In the genomic region with DNA sequence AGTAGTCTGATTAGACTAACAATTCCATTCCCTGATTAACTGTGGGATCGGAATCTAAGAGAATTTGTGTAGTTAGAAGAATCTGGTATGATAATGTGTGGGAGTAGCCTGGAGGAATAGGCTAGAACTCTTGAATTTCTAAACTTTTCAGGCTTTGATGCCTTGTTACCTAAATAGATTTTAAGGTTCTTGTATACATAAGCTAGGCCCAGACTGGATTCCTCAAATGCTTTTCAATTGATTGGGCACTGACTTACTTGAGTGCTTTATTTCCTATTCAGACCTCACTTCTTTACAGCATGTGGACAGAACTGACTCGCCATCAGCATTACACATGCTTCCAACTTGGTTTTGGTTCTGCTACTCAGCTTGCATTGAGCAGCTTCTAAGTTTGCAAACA, we compare ENCODE assay signal across 15 cellular contexts. TPM values are rescaled to one million over a fixed set of nuclear protein-coding genes. Genes with fewer than 3 reads are reported as not detected.
DNase-seq lines count a peak whose midpoint lies in the region; ATAC-seq and TF ChIP-seq lines count a peak whose summit lies in the region.
"Had no signal": no experiment of that assay in that cellular context is flagged by ENCODE, and none has a peak within 500 bp of the region (broad histone marks: within the 10 kb centered on the region; RNA-seq: fewer than 3 reads in every experiment).

No MANE protein-coding gene starts in this region.

- H3K4me3 Mint-ChIP-seq in activated T-cell treated with anti-CD3 and anti-CD28 coated beads, Interleukin-2, amount 50 U/mL, for 72 hours, result no peak overlapping the region
- H3K4me3 Mint-ChIP-seq: activated naive CD4-positive, alpha-beta T cell treated with anti-CD3 and anti-CD28 coated beads, Interleukin-2, amount 10 ng/mL, durations not matched to agents 7 days and 5 days; CD8-positive, alpha-beta T cell had no signal

- no peaks in the 10 kb centered on the region for H3K79me1 ChIP-seq in trophoblast cell (ENCODE audit: low read length)

- no peak overlapping the region for H4K12ac ChIP-seq in trophoblast cell (ENCODE audit: low read depth, low read length)

- no peak overlapping the region for H2BK12ac ChIP-seq in trophoblast cell (ENCODE audit: low read length)

- no peak overlapping the region for H2BK5ac ChIP-seq in trophoblast cell (ENCODE audit: low read depth, low read length, poor library complexity)

- H3K9me3 ChIP-seq in RWPE2 (ENCODE audit: severe bottlenecking) (no peaks in the 10 kb centered on the region), trophoblast cell (ENCODE audit: insufficient read depth, low read depth, low read length) (peaks cover 3% of the 10 kb centered on the region)
- H3K9me3 ChIP-seq: spleen had no signal

- no peak overlapping the region for H2BK120ac ChIP-seq in trophoblast cell (ENCODE audit: insufficient read depth, low read length, poor library complexity)

- peaks cover 26% of the 10 kb centered on the region for H3K27me3 Mint-ChIP-seq in activated T-cell treated with anti-CD3 and anti-CD28 coated beads, Interleukin-2, amount 50 U/mL, for 72 hours (ENCODE audit: low read depth)

- DNase-seq in BJ (ENCODE audit: low read depth), result peak; percentile 96
- no peak for DNase-seq in RWPE2 (ENCODE audit: low spot score)
- DNase-seq in fibroblast of mammary gland (ENCODE audit: low read depth), result peak; percentile 28
- peak; percentile 76 to 95 for DNase-seq in trophoblast cell
- no peak for DNase-seq in activated T-cell treated with anti-CD3 and anti-CD28 coated beads, Interleukin-2, amount 50 U/mL, for 72 hours
- no peak for DNase-seq in NCI-H1092 (lab: John Stamatoyannopoulos, UW)
- no peak for DNase-seq in NCI-H1092 treated with DMSO at 0.1 percent for 48 hours (lab: John Stamatoyannopoulos, UW)
- DNase-seq: activated CD4-positive, alpha-beta T cell treated with anti-CD3 and anti-CD28 coated beads, Interleukin-2, amount 50 U/mL, for 4 hours; activated naive CD4-positive, alpha-beta T cell treated with anti-CD3 and anti-CD28 coated beads, Interleukin-2, amount 10 ng/mL, durations not matched to agents 7 days and 5 days; CD8-positive, alpha-beta T cell; Kasumi-1; NCI-H446 treated with DMSO at 0.1 percent for 48 hours; spleen had no signal

- H3K27ac Mint-ChIP-seq in activated T-cell treated with anti-CD3 and anti-CD28 coated beads, Interleukin-2, amount 50 U/mL, for 72 hours, result no peak overlapping the region
- H3K27ac Mint-ChIP-seq: activated naive CD4-positive, alpha-beta T cell treated with anti-CD3 and anti-CD28 coated beads, Interleukin-2, amount 10 ng/mL, durations not matched to agents 7 days and 5 days; CD8-positive, alpha-beta T cell had no signal

- no peak overlapping the region for H4K91ac ChIP-seq in trophoblast cell (ENCODE audit: low read depth, low read length)

- no peaks in the 10 kb centered on the region for H3K79me2 ChIP-seq in trophoblast cell (ENCODE audit: control insufficient read depth, insufficient read depth, low read length, poor library complexity)

- H4K8ac ChIP-seq in trophoblast cell (ENCODE audit: low read depth, low read length), result no peak overlapping the region

- H3K4me3 ChIP-seq in BJ (ENCODE audit: low read depth, low read length) (no peak overlapping the region), RWPE2 (ENCODE audit: severe bottlenecking) (no peak overlapping the region), fibroblast of mammary gland (ENCODE audit: control insufficient read depth, low read depth, low read length) (no peak overlapping the region), trophoblast cell (ENCODE audit: low read depth, low read length) (no peak overlapping the region)
- H3K4me3 ChIP-seq: lung, spleen had no signal

- CTCF ChIA-PET in BJ (lab: Yijun Ruan, JAX), result interaction anchor here (0.7 to 0.8 kb wide), 2 partner anchors 9 to 1140 kb away, joined by 3 read pairs; no protein-coding TSS in a partner anchor

- POLR2A ChIA-PET in BJ (lab: Charles Lee), result no interaction called here

- peaks cover 5% of the 10 kb centered on the region for H3K4me1 Mint-ChIP-seq in activated T-cell treated with anti-CD3 and anti-CD28 coated beads, Interleukin-2, amount 50 U/mL, for 72 hours (ENCODE audit: low read depth)
- H3K4me1 Mint-ChIP-seq: activated naive CD4-positive, alpha-beta T cell treated with anti-CD3 and anti-CD28 coated beads, Interleukin-2, amount 10 ng/mL, durations not matched to agents 7 days and 5 days had no signal

- no CpG with 5 or more reads among the region's 2 CpGs for WGBS in trophoblast cell (ENCODE audit: extremely low coverage, insufficient coverage, insufficient read length)

- H3K27ac ChIP-seq in RWPE2 (ENCODE audit: poor library complexity, severe bottlenecking) (no peak overlapping the region), trophoblast cell (ENCODE audit: low read depth, low read length) (no peak overlapping the region)

- peaks cover 0 to 1% of the 10 kb centered on the region in 2 donors for H3K9me3 Mint-ChIP-seq in activated T-cell treated with anti-CD3 and anti-CD28 coated beads, Interleukin-2, amount 50 U/mL, for 72 hours
- H3K9me3 Mint-ChIP-seq: activated naive CD4-positive, alpha-beta T cell treated with anti-CD3 and anti-CD28 coated beads, Interleukin-2, amount 10 ng/mL, durations not matched to agents 7 days and 5 days; CD8-positive, alpha-beta T cell had no signal

- ATAC-seq in RWPE2 (ENCODE audit: low read depth) (0 out of 3 replicates have a peak, but pooled peaks have one; percentile 25), GM19035 (IDR thresholded peaks at IDR 0.05; ENCODE audit: unreplicated experiment) (no peak)
- no peak for ATAC-seq in activated T-cell treated with anti-CD3 and anti-CD28 coated beads, Interleukin-2, amount 50 U/mL, for 72 hours (replicated peaks in 1 of 2)
- ATAC-seq: CD8-positive, alpha-beta T cell had no signal

- no peaks in the 10 kb centered on the region for H3K4me1 ChIP-seq in RWPE2 (ENCODE audit: insufficient read depth, poor library complexity, severe bottlenecking)
- H3K4me1 ChIP-seq in trophoblast cell (ENCODE audit: control insufficient read depth in 1 of 2, insufficient read depth in 2 of 2, low read length in 2 of 2), result peaks cover 0 to 4% of the 10 kb centered on the region in 2 experiments

- no peak overlapping the region for H3K14ac ChIP-seq in trophoblast cell (ENCODE audit: low read length)

- H3K18ac ChIP-seq in trophoblast cell (ENCODE audit: low read length), result no peak overlapping the region

- TF ChIP-seq CTCF in BJ (IDR thresholded peaks at IDR 0.05; ENCODE audit: insufficient read depth, low read depth, low read length) (no peak), RWPE2 (IDR thresholded peaks at IDR 0.05; ENCODE audit: poor library complexity, severe bottlenecking) (no peak), fibroblast of mammary gland (conservative IDR thresholded peaks at IDR 0.05; ENCODE audit: control insufficient read depth, insufficient read depth, low read depth, low read length) (no peak)

- H3K36me3 ChIP-seq in BJ (ENCODE audit: control insufficient read depth, insufficient read depth, low read length) (no peaks in the 10 kb centered on the region), RWPE2 (ENCODE audit: low read depth) (no peaks in the 10 kb centered on the region), trophoblast cell (ENCODE audit: control insufficient read depth in 1 of 2, insufficient read depth in 2 of 2, low read length in 2 of 2) (no peaks in the 10 kb centered on the region)
- H3K36me3 ChIP-seq: spleen had no signal

- H3K36me3 Mint-ChIP-seq in activated T-cell treated with anti-CD3 and anti-CD28 coated beads, Interleukin-2, amount 50 U/mL, for 72 hours (ENCODE audit: insufficient read depth in 2 of 2), result no peaks in the 10 kb centered on the region
- H3K36me3 Mint-ChIP-seq: activated naive CD4-positive, alpha-beta T cell treated with anti-CD3 and anti-CD28 coated beads, Interleukin-2, amount 10 ng/mL, durations not matched to agents 7 days and 5 days; CD8-positive, alpha-beta T cell had no signal

- H3K9ac ChIP-seq in trophoblast cell (ENCODE audit: low read length), result no peak overlapping the region

- H3K27me3 ChIP-seq in BJ (ENCODE audit: control insufficient read depth, insufficient read depth, low read length), result no peaks in the 10 kb centered on the region
- H3K27me3 ChIP-seq in RWPE2 (ENCODE audit: insufficient read depth, poor library complexity, severe bottlenecking), result no peaks in the 10 kb centered on the region
- peaks cover 4% of the 10 kb centered on the region for H3K27me3 ChIP-seq in trophoblast cell (ENCODE audit: insufficient read depth, low read length)

- no peak overlapping the region for H3K4ac ChIP-seq in trophoblast cell (ENCODE audit: low read depth, low read length)

- H3K4me2 ChIP-seq in trophoblast cell (ENCODE audit: low read length), result no peak overlapping the region

- no peak overlapping the region for H2AK5ac ChIP-seq in trophoblast cell (ENCODE audit: low read length)

- no peak overlapping the region for H3K23ac ChIP-seq in trophoblast cell (ENCODE audit: low read length)

- no peak overlapping the region for H2AFZ ChIP-seq in trophoblast cell (ENCODE audit: insufficient read depth, low read length, poor library complexity)

RNA-seq across cellular contexts. Expression of a gene that starts 5.5 kb away (rescaled TPM):
- 7.1 and 10.2 TPM in 2 replicates for polyA plus RNA-seq in BJ (2011; rRNA removed)
- polyA minus RNA-seq in BJ (2011; rRNA and poly(A)+ RNA removed), result 25.6 and 26.3 TPM in 2 replicates
- 0.29 and 0.33 TPM in 2 replicates for polyA plus RNA-seq in trophoblast cell (2013)
- total RNA-seq in activated T-cell treated with anti-CD3 and anti-CD28 coated beads, Interleukin-2, amount 50 U/mL, for 72 hours, result under 1 TPM; 0.74 to 0.96 TPM

Comparison
In these comparisons a context has a peak if more than half of its experiments do, and no peak if none do; other contexts are left out.
1. DNase-seq: peak in BJ (single experiment), fibroblast of mammary gland (single experiment) and trophoblast cell (2 of 2); none in RWPE2 (single experiment), activated T-cell treated with anti-CD3 and anti-CD28 coated beads, Interleukin-2, amount 50 U/mL, for 72 hours (0 of 2), NCI-H1092 (single experiment) and NCI-H1092 treated with DMSO at 0.1 percent for 48 hours (single experiment).